ENCODE assay signal across 17 cellular contexts in the genomic region with DNA sequence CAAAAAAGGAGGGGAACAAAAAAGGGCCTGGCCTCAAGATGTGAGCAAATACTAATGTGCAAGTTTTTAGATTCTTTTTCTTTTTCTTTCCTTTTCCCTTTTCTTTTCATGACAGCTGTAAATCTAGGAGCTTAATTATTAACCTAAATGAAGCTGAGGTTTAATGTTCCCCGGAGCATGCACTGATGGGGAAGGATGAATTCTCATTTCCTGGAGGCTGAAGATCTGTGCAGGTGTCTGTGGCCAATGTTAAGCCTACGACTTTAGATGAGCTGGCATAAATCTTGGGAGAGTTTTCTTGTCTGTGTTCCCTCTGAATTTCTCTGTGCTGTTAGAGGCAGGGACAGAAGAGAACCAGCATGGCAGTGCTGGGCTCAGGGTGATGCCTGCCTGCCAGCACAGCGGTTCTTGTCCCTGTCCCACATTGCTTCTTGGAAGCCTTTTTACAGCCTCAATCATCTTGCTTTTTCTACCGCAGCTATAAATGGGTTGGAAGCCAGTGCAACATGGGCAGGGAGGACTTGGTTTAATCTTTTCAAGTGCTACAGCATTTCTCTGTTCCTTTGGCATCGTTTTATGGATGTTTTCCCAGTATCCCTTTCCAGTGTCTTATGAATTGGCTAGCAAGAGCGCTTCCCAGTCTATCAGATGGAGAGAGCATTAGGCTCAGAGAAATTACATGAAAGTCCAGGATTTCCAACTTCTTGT.
A peak's percentile ranks its signal among the peaks of the same experiment; 100 is the strongest.
DNase-seq lines count a peak whose midpoint lies in the region; ATAC-seq, FAIRE-seq and TF ChIP-seq lines count a peak whose summit lies in the region.
"Had no signal": no experiment of that assay in that cellular context is flagged by ENCODE, and none has a peak within 500 bp of the region (broad histone marks: within the 10 kb centered on the region; RNA-seq: fewer than 3 reads in every experiment).

No MANE protein-coding gene starts in this region.

- H3K4me1 Mint-ChIP-seq in activated T-cell treated with anti-CD3 and anti-CD28 coated beads, Interleukin-2, amount 50 U/mL, for 24 hours (ENCODE audit: low read depth), result peaks cover 32% of the 10 kb centered on the region

- DNase-seq in DMS53 (lab: John Stamatoyannopoulos, UW) (peak; percentile 22), RCC 7860 (ENCODE audit: low spot score) (peak; percentile 60), left ventricle myocardium superior (no peak), osteoblast (ENCODE audit: insufficient read length, low spot score, missing footprints) (no peak), dermis blood vessel endothelial cell (no peak)
- no peak for DNase-seq in activated T-cell treated with anti-CD3 and anti-CD28 coated beads, Interleukin-2, amount 50 U/mL, for 24 hours
- DNase-seq: activated CD8-positive, alpha-beta T cell treated with anti-CD3 and anti-CD28 coated beads for 36 hours; activated naive CD4-positive, alpha-beta T cell treated with anti-CD3 and anti-CD28 coated beads, Interleukin-2, amount 10 ng/mL, durations not matched to agents 7 days and 5 days; GDM1; islet precursor cell; MG63; NCI-H2227 treated with DMSO at 0.1 percent for 48 hours had no signal

- H3K27me3 ChIP-seq in osteoblast (ENCODE audit: insufficient read depth, low read length), result no peaks in the 10 kb centered on the region
- H3K27me3 ChIP-seq: MG63, neutrophil had no signal

- no peak for TF ChIP-seq CTCF in osteoblast (IDR thresholded peaks at IDR 0.05; ENCODE audit: extremely low read depth, low read depth, low read length)

- no peaks in the 10 kb centered on the region for H3K36me3 ChIP-seq in osteoblast (ENCODE audit: insufficient read depth, low read length)
- H3K36me3 ChIP-seq: MG63 had no signal

- intact Hi-C loops in left ventricle myocardium superior (cut with micrococcal nuclease), result no loop called here

- FAIRE-seq in RCC 7860 (lab: Jason Lieb, UNC), result peak; percentile 90

- H3K27me3 Mint-ChIP-seq in activated T-cell treated with anti-CD3 and anti-CD28 coated beads, Interleukin-2, amount 50 U/mL, for 24 hours, result no peaks in the 10 kb centered on the region
- H3K27me3 Mint-ChIP-seq: activated CD8-positive, alpha-beta T cell treated with anti-CD3 and anti-CD28 coated beads for 36 hours; activated naive CD4-positive, alpha-beta T cell treated with anti-CD3 and anti-CD28 coated beads, Interleukin-2, amount 10 ng/mL, durations not matched to agents 7 days and 5 days; central memory CD8-positive, alpha-beta T cell had no signal

- H3K27ac ChIP-seq in osteoblast (ENCODE audit: low read depth, low read length), result peak overlapping the region; percentile 42
- H3K27ac ChIP-seq: neutrophil had no signal

- peaks cover 53% of the 10 kb centered on the region for H3K36me3 Mint-ChIP-seq in activated T-cell treated with anti-CD3 and anti-CD28 coated beads, Interleukin-2, amount 50 U/mL, for 24 hours (ENCODE audit: low read depth)

- no peak overlapping the region for H3K4me3 ChIP-seq in osteoblast (ENCODE audit: insufficient read depth, low read length)
- H3K4me3 ChIP-seq: MG63 had no signal

- no peaks in the 10 kb centered on the region for H4K20me1 ChIP-seq in osteoblast (ENCODE audit: insufficient read depth, low read length)

- H3K4me3 Mint-ChIP-seq in activated T-cell treated with anti-CD3 and anti-CD28 coated beads, Interleukin-2, amount 50 U/mL, for 24 hours, result no peak overlapping the region
- H3K4me3 Mint-ChIP-seq: activated CD8-positive, alpha-beta T cell treated with anti-CD3 and anti-CD28 coated beads for 36 hours; activated naive CD4-positive, alpha-beta T cell treated with anti-CD3 and anti-CD28 coated beads, Interleukin-2, amount 10 ng/mL, durations not matched to agents 7 days and 5 days; central memory CD8-positive, alpha-beta T cell; stimulated activated effector memory CD8-positive, alpha-beta T cell treated with anti-CD3 and anti-CD28 coated beads, Interleukin-12 subunit alpha, Interleukin-12 subunit beta, amount 100 ng/mL, for 72 hours had no signal

- H3K4me2 ChIP-seq in osteoblast (ENCODE audit: insufficient read depth, low read length), result no peak overlapping the region

- peaks cover 4% of the 10 kb centered on the region for H3K79me2 ChIP-seq in osteoblast (ENCODE audit: insufficient read depth, low read length)

- peaks cover 42% of the 10 kb centered on the region for H3K4me1 ChIP-seq in osteoblast (ENCODE audit: insufficient read depth, low read length)

- H3K9me3 Mint-ChIP-seq in activated T-cell treated with anti-CD3 and anti-CD28 coated beads, Interleukin-2, amount 50 U/mL, for 24 hours, result no peaks in the 10 kb centered on the region
- H3K9me3 Mint-ChIP-seq: activated CD8-positive, alpha-beta T cell treated with anti-CD3 and anti-CD28 coated beads for 36 hours; activated naive CD4-positive, alpha-beta T cell treated with anti-CD3 and anti-CD28 coated beads, Interleukin-2, amount 10 ng/mL, durations not matched to agents 7 days and 5 days; central memory CD8-positive, alpha-beta T cell; stimulated activated effector memory CD8-positive, alpha-beta T cell treated with anti-CD3 and anti-CD28 coated beads, Interleukin-12 subunit alpha, Interleukin-12 subunit beta, amount 100 ng/mL, for 72 hours had no signal

- no peaks in the 10 kb centered on the region for H3K9me3 ChIP-seq in osteoblast (ENCODE audit: low read depth, low read length)
- H3K9me3 ChIP-seq: MG63, neutrophil had no signal

- no peak overlapping the region for H3K27ac Mint-ChIP-seq in activated T-cell treated with anti-CD3 and anti-CD28 coated beads, Interleukin-2, amount 50 U/mL, for 24 hours
- H3K27ac Mint-ChIP-seq: activated CD8-positive, alpha-beta T cell treated with anti-CD3 and anti-CD28 coated beads for 36 hours; activated naive CD4-positive, alpha-beta T cell treated with anti-CD3 and anti-CD28 coated beads, Interleukin-2, amount 10 ng/mL, durations not matched to agents 7 days and 5 days had no signal

- H2AFZ ChIP-seq in osteoblast (ENCODE audit: low read length), result no peak overlapping the region

- ATAC-seq in left ventricle myocardium superior (peak; percentile 49), GM19023 (IDR thresholded peaks at IDR 0.05; ENCODE audit: unreplicated experiment) (no peak), HG03342 (IDR thresholded peaks at IDR 0.05; ENCODE audit: unreplicated experiment) (no peak)
- ATAC-seq: activated CD8-positive, alpha-beta T cell treated with anti-CD3 and anti-CD28 coated beads for 36 hours; stimulated activated effector memory CD8-positive, alpha-beta T cell treated with anti-CD3 and anti-CD28 coated beads, Interleukin-12 subunit alpha, Interleukin-12 subunit beta, amount 100 ng/mL, for 72 hours had no signal

Comparison
In these comparisons a context has a peak if more than half of its experiments do, and no peak if none do; other contexts are left out.
1. DNase-seq: peak in DMS53 (single experiment) and RCC 7860 (single experiment); none in left ventricle myocardium superior (single experiment), osteoblast (single experiment), activated T-cell treated with anti-CD3 and anti-CD28 coated beads, Interleukin-2, amount 50 U/mL, for 24 hours (single experiment) and dermis blood vessel endothelial cell (single experiment).